In the genomic region with DNA sequence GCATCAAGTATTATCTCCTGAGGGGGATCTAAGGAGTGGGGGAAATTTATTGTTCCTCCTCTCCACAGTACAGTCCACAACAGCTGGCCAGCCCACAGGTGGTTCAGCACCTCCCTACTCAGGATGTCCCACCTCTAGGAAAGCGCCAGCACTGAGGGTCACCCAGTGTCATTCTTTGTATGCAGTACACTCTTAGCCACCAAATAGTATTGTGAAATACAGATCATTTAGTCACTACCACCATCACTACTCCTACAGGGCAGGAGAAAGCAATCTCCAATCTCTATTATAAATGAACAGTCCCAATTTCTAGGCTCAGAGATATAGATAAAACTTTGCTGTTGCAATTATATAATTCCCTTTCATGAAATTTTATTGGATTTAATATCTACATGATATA, we compare ENCODE assay signal across 1 cellular context.
TF ChIP-seq lines count a peak whose summit lies in the region.

No MANE protein-coding gene starts in this region.

TF ChIP-seq in HepG2, 621 proteins besides CTCF, POLR2A, EP300 and RAD21:
- TF ChIP-seq CEBPG (CRISPR knock-in tag; IDR thresholded peaks at IDR 0.05) (0 out of 2 replicates have a peak, but pooled peaks have one; percentile 4), CENPX (CRISPR knock-in tag; IDR thresholded peaks at IDR 0.05) (no peak), HDAC2 (CRISPR knock-in tag; IDR thresholded peaks at IDR 0.05) (no peak), CEBPB (IDR thresholded peaks at IDR 0.05; ENCODE audit: borderline replicate concordance, low read depth, low read length) (peak; percentile 65; the same call in 1 of the 2 replicates), KDM1A (CRISPR knock-in tag; IDR thresholded peaks at IDR 0.05) (no peak)
TF ChIP-seq in HepG2: peak in this region for 2.
